Comparison of ENCODE assay signal across 1 cellular context in the genomic region with DNA sequence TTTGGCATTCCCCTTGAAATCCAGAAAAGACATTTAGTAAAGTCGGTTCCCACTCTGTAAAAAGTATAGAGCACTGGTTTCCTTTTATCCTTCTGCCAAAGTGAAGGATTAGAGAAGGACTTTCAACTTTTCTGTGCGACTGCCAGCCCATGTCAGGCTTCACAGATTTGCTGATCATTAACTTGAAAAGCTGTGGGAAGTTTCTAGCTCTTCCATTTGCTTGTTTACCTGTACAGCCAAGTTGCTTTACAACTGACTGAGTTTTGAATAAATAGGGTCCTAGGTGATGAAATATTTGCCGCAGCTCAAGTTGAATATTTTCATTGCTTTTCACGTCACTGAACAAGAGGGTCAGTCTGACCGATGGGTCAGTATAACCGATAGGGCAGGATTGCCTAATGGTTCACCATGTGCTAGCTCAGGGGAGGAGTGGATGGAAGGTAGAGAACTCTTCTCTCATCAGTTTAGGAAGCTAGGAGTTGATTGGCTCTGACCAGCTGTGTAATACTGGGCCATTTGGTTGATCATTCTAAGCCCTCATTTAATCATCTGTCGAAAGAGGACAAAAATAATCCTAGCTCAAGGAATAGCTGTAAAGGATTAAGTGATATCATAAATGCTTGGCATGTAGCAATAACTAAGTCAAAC.
A peak's percentile ranks its signal among the peaks of the same experiment; 100 is the strongest.
TF ChIP-seq lines count a peak whose summit lies in the region.

No MANE protein-coding gene starts in this region.

TF ChIP-seq in HepG2, 621 proteins besides CTCF, POLR2A, EP300 and RAD21 (continued from another document and continues in another):
- TF ChIP-seq ZBTB46 (CRISPR knock-in tag; IDR thresholded peaks at IDR 0.05; ENCODE audit: borderline replicate concordance) (0 out of 2 replicates have a peak, but pooled peaks have one; percentile 62), ZNF354B (CRISPR knock-in tag; IDR thresholded peaks at IDR 0.05) (no peak), NRL (CRISPR knock-in tag; IDR thresholded peaks at IDR 0.05; ENCODE audit: borderline replicate concordance) (no peak), ZNF224 (CRISPR knock-in tag; IDR thresholded peaks at IDR 0.05) (no peak), RAD51 (IDR thresholded peaks at IDR 0.05; ENCODE audit: borderline replicate concordance) (no peak), SRY (CRISPR knock-in tag; IDR thresholded peaks at IDR 0.05) (no peak), ARID5B (CRISPR knock-in tag; IDR thresholded peaks at IDR 0.05) (peak; percentile 94), NR2F1 (CRISPR knock-in tag; IDR thresholded peaks at IDR 0.05) (peak; percentile 18 to 67; a peak in 2 of 4 replicates), RBM39 (IDR thresholded peaks at IDR 0.05; ENCODE audit: low read depth, low read length, poor library complexity, severe bottlenecking) (no peak), ZXDC (CRISPR knock-in tag; IDR thresholded peaks at IDR 0.05) (no peak), PCBP2 (optimal IDR thresholded peaks at IDR 0.05; ENCODE audit: low read depth, low read length, poor library complexity, severe bottlenecking) (no peak), ZNF782 (CRISPR knock-in tag; IDR thresholded peaks at IDR 0.05; ENCODE audit: borderline replicate concordance) (peak; percentile 76; the same call in 1 of the 2 replicates), PAWR (CRISPR knock-in tag; IDR thresholded peaks at IDR 0.05; ENCODE audit: borderline replicate concordance) (no peak), TMF1 (CRISPR knock-in tag; IDR thresholded peaks at IDR 0.05; ENCODE audit: low read depth) (no peak), SMARCC2 (IDR thresholded peaks at IDR 0.05) (no peak), LCORL (IDR thresholded peaks at IDR 0.05) (no peak), LCORL (CRISPR knock-in tag; IDR thresholded peaks at IDR 0.05) (peak; percentile 67), JUN (CRISPR knock-in tag; IDR thresholded peaks at IDR 0.05) (peak; percentile 72; the same call in 1 of the 2 replicates), KLF15 (CRISPR knock-in tag; IDR thresholded peaks at IDR 0.05; ENCODE audit: borderline replicate concordance) (no peak), AKNA (CRISPR knock-in tag; IDR thresholded peaks at IDR 0.05; ENCODE audit: borderline replicate concordance) (no peak), FOXJ3 (CRISPR knock-in tag; IDR thresholded peaks at IDR 0.05; ENCODE audit: borderline replicate concordance) (peak; percentile 96; the same call in 1 of the 2 replicates), ZSCAN20 (CRISPR knock-in tag; IDR thresholded peaks at IDR 0.05; ENCODE audit: borderline replicate concordance) (no peak), ZNF569 (CRISPR knock-in tag; IDR thresholded peaks at IDR 0.05; ENCODE audit: borderline replicate concordance) (0 out of 2 replicates have a peak, but pooled peaks have one; percentile 13), REL (CRISPR knock-in tag; conservative IDR thresholded peaks at IDR 0.05) (0 out of 2 replicates have a peak, but pooled peaks have one; percentile 31), FOXA3 (CRISPR knock-in tag; IDR thresholded peaks at IDR 0.05) (peak; percentile 97), YEATS4 (CRISPR knock-in tag; IDR thresholded peaks at IDR 0.05; ENCODE audit: borderline replicate concordance) (peak; percentile 72), MED13 (CRISPR knock-in tag; IDR thresholded peaks at IDR 0.05) (0 out of 2 replicates have a peak, but pooled peaks have one; percentile 72)
- TF ChIP-seq, protein P1, sequence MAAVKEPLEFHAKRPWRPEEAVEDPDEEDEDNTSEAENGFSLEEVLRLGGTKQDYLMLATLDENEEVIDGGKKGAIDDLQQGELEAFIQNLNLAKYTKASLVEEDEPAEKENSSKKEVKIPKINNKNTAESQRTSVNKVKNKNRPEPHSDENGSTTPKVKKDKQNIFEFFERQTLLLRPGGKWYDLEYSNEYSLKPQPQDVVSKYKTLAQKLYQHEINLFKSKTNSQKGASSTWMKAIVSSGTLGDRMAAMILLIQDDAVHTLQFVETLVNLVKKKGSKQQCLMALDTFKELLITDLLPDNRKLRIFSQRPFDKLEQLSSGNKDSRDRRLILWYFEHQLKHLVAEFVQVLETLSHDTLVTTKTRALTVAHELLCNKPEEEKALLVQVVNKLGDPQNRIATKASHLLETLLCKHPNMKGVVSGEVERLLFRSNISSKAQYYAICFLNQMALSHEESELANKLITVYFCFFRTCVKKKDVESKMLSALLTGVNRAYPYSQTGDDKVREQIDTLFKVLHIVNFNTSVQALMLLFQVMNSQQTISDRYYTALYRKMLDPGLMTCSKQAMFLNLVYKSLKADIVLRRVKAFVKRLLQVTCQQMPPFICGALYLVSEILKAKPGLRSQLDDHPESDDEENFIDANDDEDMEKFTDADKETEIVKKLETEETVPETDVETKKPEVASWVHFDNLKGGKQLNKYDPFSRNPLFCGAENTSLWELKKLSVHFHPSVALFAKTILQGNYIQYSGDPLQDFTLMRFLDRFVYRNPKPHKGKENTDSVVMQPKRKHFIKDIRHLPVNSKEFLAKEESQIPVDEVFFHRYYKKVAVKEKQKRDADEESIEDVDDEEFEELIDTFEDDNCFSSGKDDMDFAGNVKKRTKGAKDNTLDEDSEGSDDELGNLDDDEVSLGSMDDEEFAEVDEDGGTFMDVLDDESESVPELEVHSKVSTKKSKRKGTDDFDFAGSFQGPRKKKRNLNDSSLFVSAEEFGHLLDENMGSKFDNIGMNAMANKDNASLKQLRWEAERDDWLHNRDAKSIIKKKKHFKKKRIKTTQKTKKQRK (IDR thresholded peaks at IDR 0.05; ENCODE audit: low read length): no peak
- TF ChIP-seq, protein P2, sequence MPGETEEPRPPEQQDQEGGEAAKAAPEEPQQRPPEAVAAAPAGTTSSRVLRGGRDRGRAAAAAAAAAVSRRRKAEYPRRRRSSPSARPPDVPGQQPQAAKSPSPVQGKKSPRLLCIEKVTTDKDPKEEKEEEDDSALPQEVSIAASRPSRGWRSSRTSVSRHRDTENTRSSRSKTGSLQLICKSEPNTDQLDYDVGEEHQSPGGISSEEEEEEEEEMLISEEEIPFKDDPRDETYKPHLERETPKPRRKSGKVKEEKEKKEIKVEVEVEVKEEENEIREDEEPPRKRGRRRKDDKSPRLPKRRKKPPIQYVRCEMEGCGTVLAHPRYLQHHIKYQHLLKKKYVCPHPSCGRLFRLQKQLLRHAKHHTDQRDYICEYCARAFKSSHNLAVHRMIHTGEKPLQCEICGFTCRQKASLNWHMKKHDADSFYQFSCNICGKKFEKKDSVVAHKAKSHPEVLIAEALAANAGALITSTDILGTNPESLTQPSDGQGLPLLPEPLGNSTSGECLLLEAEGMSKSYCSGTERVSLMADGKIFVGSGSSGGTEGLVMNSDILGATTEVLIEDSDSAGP (CRISPR knock-in tag; IDR thresholded peaks at IDR 0.05; ENCODE audit: borderline replicate concordance): no peak; the same call in 1 of the 2 replicates
- TF ChIP-seq, protein P3, sequence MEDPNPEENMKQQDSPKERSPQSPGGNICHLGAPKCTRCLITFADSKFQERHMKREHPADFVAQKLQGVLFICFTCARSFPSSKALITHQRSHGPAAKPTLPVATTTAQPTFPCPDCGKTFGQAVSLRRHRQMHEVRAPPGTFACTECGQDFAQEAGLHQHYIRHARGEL (CRISPR knock-in tag; IDR thresholded peaks at IDR 0.05): no peak
